9 cellular contexts compared by ENCODE assay signal in the genomic region with DNA sequence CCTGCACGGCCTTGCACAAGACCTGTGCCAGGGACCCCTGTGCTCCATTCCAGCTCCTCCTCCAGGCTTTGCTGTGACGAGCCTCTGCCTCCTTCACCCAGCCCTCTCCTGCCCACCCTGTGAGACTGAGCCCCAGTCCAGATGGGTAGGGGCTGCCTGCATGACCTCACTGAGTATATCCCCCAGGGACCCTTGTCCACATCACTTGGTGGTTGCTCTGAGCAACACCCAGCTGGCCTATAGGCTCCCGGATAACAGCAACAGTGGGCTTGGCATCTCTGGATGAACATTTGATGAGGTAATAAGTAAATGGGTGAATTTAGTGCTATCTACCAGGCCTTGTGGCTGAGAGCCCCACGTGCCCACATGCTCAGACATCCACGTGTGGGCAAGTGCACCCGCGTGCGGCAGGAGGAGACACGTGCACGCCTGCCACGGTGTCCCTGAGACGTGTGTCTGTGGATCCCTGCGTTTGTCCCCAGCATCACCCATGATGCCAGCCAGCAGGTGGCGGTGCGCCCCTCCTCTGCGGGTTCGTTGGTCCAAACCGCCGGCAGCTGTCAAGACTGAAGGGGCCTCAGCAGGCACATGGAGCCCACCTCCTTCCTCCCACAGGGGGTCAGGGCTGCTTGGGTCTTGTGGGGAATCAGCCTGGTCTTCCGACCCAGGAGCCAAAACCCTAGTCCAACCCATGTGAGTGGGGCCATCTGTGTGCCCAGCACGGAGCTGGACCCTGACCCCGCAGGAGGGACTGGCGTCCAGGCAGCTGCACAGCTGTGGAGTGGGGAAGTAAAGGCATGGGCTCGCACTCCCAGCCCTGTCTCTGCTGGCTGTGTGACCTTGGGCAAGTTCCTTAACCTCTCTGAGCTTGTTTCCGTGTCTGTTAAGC. TPM values are rescaled to one million over a fixed set of nuclear protein-coding genes. Genes with fewer than 3 reads are reported as not detected.
DNase-seq lines count a peak whose midpoint lies in the region; ATAC-seq lines count a peak whose summit lies in the region.
"Had no signal": no experiment of that assay in that cellular context is flagged by ENCODE, and none has a peak within 500 bp of the region (broad histone marks: within the 10 kb centered on the region; RNA-seq: fewer than 3 reads in every experiment).

No MANE protein-coding gene starts in this region.

- H3K27me3 ChIP-seq in CD8-positive, alpha-beta memory T cell (ENCODE audit: insufficient read depth, low read length, poor library complexity, severe bottlenecking), result no peaks in the 10 kb centered on the region

- CTCF ChIA-PET in CD8-positive, alpha-beta memory T cell (lab: Charles Lee), result interaction anchor here (0.6 to 11.0 kb wide), 47 partner anchors 8 to 282 kb away, joined by 3 to 229 read pairs (median 4); a partner anchor contains a TSS

- ATAC-seq in HG02798 (IDR thresholded peaks at IDR 0.05; ENCODE audit: poor library complexity, unreplicated experiment) (peak; percentile 31), GM18861 (IDR thresholded peaks at IDR 0.05; ENCODE audit: unreplicated experiment) (no peak)
- ATAC-seq in central memory CD8-positive, alpha-beta T cell (replicated peaks; ENCODE audit: extremely low read depth, poor library complexity, severe bottlenecking), result peak; percentile 78

- H3K4me3 Mint-ChIP-seq in CD8-positive, alpha-beta memory T cell, result peak overlapping the region; percentile 64 to 95 (median 84)
- H3K4me3 Mint-ChIP-seq in central memory CD8-positive, alpha-beta T cell, result peak overlapping the region; percentile 77

- no peaks in the 10 kb centered on the region for H3K27me3 Mint-ChIP-seq in CD8-positive, alpha-beta memory T cell
- no peaks in the 10 kb centered on the region for H3K27me3 Mint-ChIP-seq in central memory CD8-positive, alpha-beta T cell

- no peaks in the 10 kb centered on the region for H3K36me3 Mint-ChIP-seq in CD8-positive, alpha-beta memory T cell
- peaks cover 9% of the 10 kb centered on the region for H3K36me3 Mint-ChIP-seq in central memory CD8-positive, alpha-beta T cell (ENCODE audit: insufficient read depth)

- POLR2A ChIA-PET in CD8-positive, alpha-beta memory T cell (lab: Charles Lee), result interaction anchor here (0.6 to 2.2 kb wide), 6 partner anchors 11 to 121 kb away, joined by 3 to 38 read pairs (median 6); a partner anchor contains a TSS

- H3K4me1 Mint-ChIP-seq in CD8-positive, alpha-beta memory T cell, result peaks cover 58 to 63% (median 61%) of the 10 kb centered on the region in 3 donors
- H3K4me1 Mint-ChIP-seq in central memory CD8-positive, alpha-beta T cell, result peaks cover 64% of the 10 kb centered on the region

- peaks cover 60% of the 10 kb centered on the region for H3K4me1 ChIP-seq in CD8-positive, alpha-beta memory T cell (ENCODE audit: insufficient read depth, low read length)

- no peaks in the 10 kb centered on the region for H3K9me3 ChIP-seq in CD8-positive, alpha-beta memory T cell (ENCODE audit: low read length)

- H3K4me3 ChIP-seq in CD8-positive, alpha-beta memory T cell (ENCODE audit: low read length), result peak overlapping the region; percentile 75
- H3K4me3 ChIP-seq: SK-N-MC had no signal

- no peaks in the 10 kb centered on the region for H3K9me3 Mint-ChIP-seq in CD8-positive, alpha-beta memory T cell
- H3K9me3 Mint-ChIP-seq in central memory CD8-positive, alpha-beta T cell, result peaks cover 4% of the 10 kb centered on the region

- peak overlapping the region; percentile 91 for H3K27ac ChIP-seq in CD8-positive, alpha-beta memory T cell (ENCODE audit: low read depth, low read length)
- H3K27ac ChIP-seq: SK-N-MC had no signal

- H3K36me3 ChIP-seq in CD8-positive, alpha-beta memory T cell (ENCODE audit: insufficient read depth, low read length), result no peaks in the 10 kb centered on the region

- H3K27ac Mint-ChIP-seq in CD8-positive, alpha-beta memory T cell, result peak overlapping the region; percentile 80 to 100 (median 94)
- H3K27ac Mint-ChIP-seq in central memory CD8-positive, alpha-beta T cell (ENCODE audit: low read depth), result peak overlapping the region; percentile 97

- DNase-seq in CD8-positive, alpha-beta memory T cell, result peak; percentile 80 to 90 (median 82)
- DNase-seq in NCI-H524 (lab: John Stamatoyannopoulos, UW) (peak; percentile 83 to 93), left kidney (ENCODE audit: low read depth, low spot score) (peak; percentile 95)
- peak; percentile 85 to 87 for DNase-seq in activated CD4-positive, alpha-beta T cell treated with anti-CD3 and anti-CD28 coated beads for 24 hours (ENCODE audit: low read depth in 2 of 2)
- peak; percentile 85 to 90 for DNase-seq in central memory CD8-positive, alpha-beta T cell (ENCODE audit: low spot score in 2 of 2)
- peak; percentile 83 for DNase-seq in stimulated activated CD4-positive, alpha-beta T cell treated with anti-CD3 and anti-CD28 coated beads, Interleukin-2, amount 100 ng/mL, for 4 hours (ENCODE audit: low read depth)

RNA-seq across cellular contexts. Expression of a gene that starts 45.9 kb away (rescaled TPM):
- total RNA-seq in CD8-positive, alpha-beta memory T cell, result 1 to 10 TPM; 1.2 to 1.3 TPM
- 0.53 TPM for polyA plus RNA-seq in CD8-positive, alpha-beta memory T cell
